In genomic region chr3:48847053-48847585, GRCh38 we compare ENCODE assay signal across 8 cellular contexts. TPM values are rescaled to one million over a fixed set of nuclear protein-coding genes. Genes with fewer than 3 reads are reported as not detected.
A peak's percentile ranks its signal among the peaks of the same experiment; 100 is the strongest.
DNase-seq lines count a peak whose midpoint lies in the region; ATAC-seq and TF ChIP-seq lines count a peak whose summit lies in the region.

No MANE protein-coding gene starts in this region.

- H3K4me2 ChIP-seq in KMS-11: peak overlapping the region; percentile 76

- peaks cover 11% of the 10 kb centered on the region for H3K4me1 ChIP-seq in KMS-11 (ENCODE audit: low read depth, poor library complexity, severe bottlenecking)

- no peaks in the 10 kb centered on the region for H3K27me3 Mint-ChIP-seq in activated naive CD8-positive, alpha-beta T cell

- TF ChIP-seq CTCF in KMS-11 (conservative IDR thresholded peaks at IDR 0.05; ENCODE audit: low read depth, low read length): no peak

- peak; percentile 43 for DNase-seq in DMS 273 treated with DMSO at 0.1 percent for 48 hours (lab: John Stamatoyannopoulos, UW)
- peak; percentile 65 for DNase-seq in SK-N-DZ (ENCODE audit: low spot score)
- DNase-seq in glomerular visceral epithelial cell (ENCODE audit: extremely low spot score): peak; percentile 77
- DNase-seq in non-pigmented ciliary epithelial cell (ENCODE audit: low read depth): peak; percentile 10

- no peaks in the 10 kb centered on the region for H3K36me3 ChIP-seq in KMS-11 (ENCODE audit: insufficient read depth)

- peaks cover 11% of the 10 kb centered on the region; the same call in 1 of the 2 replicates for H3K79me2 ChIP-seq in KMS-11 (ENCODE audit: insufficient read depth, low read depth)

- peaks cover 27% of the 10 kb centered on the region for H3K4me1 Mint-ChIP-seq in activated naive CD8-positive, alpha-beta T cell (ENCODE audit: low read depth)

- peak; percentile 27 for ATAC-seq in GM21737 (IDR thresholded peaks at IDR 0.05; ENCODE audit: unreplicated experiment)

- no peak overlapping the region for H3K4me3 ChIP-seq in KMS-11 (IDR thresholded peaks at IDR 0.05; ENCODE audit: insufficient read depth, low read depth, low read length)

- peak overlapping the region; percentile 81 for H3K27ac Mint-ChIP-seq in activated naive CD8-positive, alpha-beta T cell

- H3K27me3 ChIP-seq in KMS-11 (ENCODE audit: insufficient read depth, low read depth): no peaks in the 10 kb centered on the region

- H3K9ac ChIP-seq in KMS-11: peak overlapping the region; percentile 58; the same call in 1 of the 2 replicates

- no peaks in the 10 kb centered on the region for H4K20me1 ChIP-seq in KMS-11 (ENCODE audit: insufficient read depth)

- H3K27ac ChIP-seq in KMS-11: peak overlapping the region; percentile 44; the same call in 1 of the 2 replicates
- peak overlapping the region; percentile 85 for H3K27ac ChIP-seq in temporal lobe (ENCODE audit: low read depth, low read length)

- H3K9me3 Mint-ChIP-seq in activated naive CD8-positive, alpha-beta T cell (ENCODE audit: low read depth): no peaks in the 10 kb centered on the region

- H3K4me3 Mint-ChIP-seq in activated naive CD8-positive, alpha-beta T cell: peak overlapping the region; percentile 91

- peak overlapping the region; percentile 78 for H2AFZ ChIP-seq in KMS-11 (ENCODE audit: low read depth)

- peaks cover 2% of the 10 kb centered on the region for H3K36me3 Mint-ChIP-seq in activated naive CD8-positive, alpha-beta T cell

RNA-seq across cellular contexts. Expression of gene PRKAR2A, which starts 0.6 kb away (rescaled TPM):
- polyA plus RNA-seq in SK-N-DZ (2014; cell fraction: cytosol; rRNA removed): 18.5 and 19.6 TPM in 2 replicates
- 7.1 and 7.4 TPM in 2 replicates for polyA plus RNA-seq in SK-N-DZ (2014; cell fraction: nucleus; rRNA removed)
- 23.1 TPM for total RNA-seq in temporal lobe

RNA-seq across cellular contexts. Expression of gene SLC25A20, which starts 51.6 kb away (rescaled TPM):
- 20.2 and 39.0 TPM in 2 replicates for polyA plus RNA-seq in SK-N-DZ (2014; cell fraction: cytosol; rRNA removed)
- polyA plus RNA-seq in SK-N-DZ (2014; cell fraction: nucleus; rRNA removed): 22.8 and 27.0 TPM in 2 replicates
- 8.6 TPM for total RNA-seq in temporal lobe

Comparison
In these comparisons a context has a peak if more than half of its experiments do, and no peak if none do; other contexts are left out.
1. DNase-seq: peak in every context shown above with its lines; median percentile 77 in glomerular visceral epithelial cell; 65 in SK-N-DZ; 43 in DMS 273 treated with DMSO at 0.1 percent for 48 hours; 10 in non-pigmented ciliary epithelial cell.